1 cellular context compared by ENCODE assay signal in genomic region chr18:48629730-48630324, GRCh38.
TF ChIP-seq lines count a peak whose summit lies in the region.

No MANE protein-coding gene starts in this region.

TF ChIP-seq in SK-N-SH, 30 proteins besides CTCF, POLR2A, EP300 and RAD21 (continued from another document):
- TF ChIP-seq ZBTB33 (IDR thresholded peaks at IDR 0.05; ENCODE audit: borderline replicate concordance, low read depth) (peak; percentile 60), PBX3 (IDR thresholded peaks at IDR 0.05) (peak; percentile 92), SMC3 (IDR thresholded peaks at IDR 0.05; ENCODE audit: low read depth, low read length) (no peak), POLR2AphosphoS5 (IDR thresholded peaks at IDR 0.05; ENCODE audit: low read depth, low read length) (peak; percentile 78), RCOR1 (IDR thresholded peaks at IDR 0.05; ENCODE audit: low read length) (no peak), TAF1 (IDR thresholded peaks at IDR 0.05; ENCODE audit: borderline replicate concordance, low read depth, low read length) (0 out of 2 replicates have a peak, but pooled peaks have one; percentile 14), USF2 (IDR thresholded peaks at IDR 0.05; ENCODE audit: borderline replicate concordance, low read depth, low read length) (no peak), ELF1 (IDR thresholded peaks at IDR 0.05) (no peak), SIN3A (IDR thresholded peaks at IDR 0.05; ENCODE audit: borderline replicate concordance, low read depth, low read length) (no peak), MXI1 (IDR thresholded peaks at IDR 0.05; ENCODE audit: low read depth, low read length) (no peak), JUND (IDR thresholded peaks at IDR 0.05) (peak; percentile 93), YY1 (IDR thresholded peaks at IDR 0.05; ENCODE audit: low read depth) (peak; percentile 24; the same call in 1 of the 2 replicates), NRF1 (IDR thresholded peaks at IDR 0.05; ENCODE audit: low read depth, low read length) (no peak; the same call in 1 of the 2 replicates), FOXM1 (IDR thresholded peaks at IDR 0.05; ENCODE audit: low read depth) (peak; percentile 81)
